9 cellular contexts compared by ENCODE assay signal in the genomic region with DNA sequence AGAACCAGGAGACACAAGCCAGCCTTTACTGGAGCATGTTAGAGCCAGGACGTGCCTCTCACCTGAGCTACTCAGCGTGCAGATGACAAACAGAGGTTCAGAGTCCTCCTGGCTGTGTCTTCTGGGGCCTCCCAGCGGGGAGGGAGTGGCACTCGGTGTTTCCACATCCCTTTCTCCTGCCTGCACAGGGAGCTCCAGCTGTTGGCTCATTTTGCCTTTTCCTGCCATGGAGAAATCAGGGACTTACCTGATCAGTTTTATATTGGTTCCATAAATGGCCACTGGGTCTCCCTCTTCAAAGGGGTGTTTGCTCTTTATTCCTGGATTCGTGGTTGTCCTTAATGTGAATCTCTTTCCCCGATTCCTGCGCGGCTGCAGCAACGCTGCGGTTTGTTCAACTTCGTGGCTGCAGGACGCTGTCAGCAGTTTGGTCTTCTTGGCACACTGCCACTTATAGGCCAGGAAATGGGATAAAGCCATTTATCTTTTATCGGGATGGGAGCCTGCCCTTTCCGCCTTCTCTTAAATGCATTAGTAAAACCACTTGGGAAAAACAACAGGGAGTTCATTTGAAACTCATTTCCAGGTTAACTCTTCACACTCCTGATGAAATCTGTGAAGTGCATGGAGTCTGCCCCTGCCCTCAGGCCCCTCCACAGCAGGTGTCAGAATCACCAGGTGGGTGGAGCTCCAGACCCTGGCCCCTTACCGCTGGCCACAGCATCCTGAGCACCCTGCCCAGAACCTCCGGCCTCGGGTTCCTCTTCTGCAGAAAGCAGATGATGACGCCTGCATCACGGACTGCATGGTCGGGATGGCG. TPM values are rescaled to one million over a fixed set of nuclear protein-coding genes. Genes with fewer than 3 reads are reported as not detected.
DNase-seq lines count a peak whose midpoint lies in the region; ATAC-seq, FAIRE-seq and TF ChIP-seq lines count a peak whose summit lies in the region.
"Had no signal": no experiment of that assay in that cellular context is flagged by ENCODE, and none has a peak within 500 bp of the region (broad histone marks: within the 10 kb centered on the region; RNA-seq: fewer than 3 reads in every experiment).

No MANE protein-coding gene starts in this region.

- peak; percentile 40 for DNase-seq in AG20443 (ENCODE audit: low spot score)
- DNase-seq in NCI-H1092 (lab: John Stamatoyannopoulos, UW): peak; percentile 48
- DNase-seq in adrenal gland: peak; percentile 35 to 75 (median 56)
- no peak for DNase-seq in activated CD4-positive, CD25-positive, alpha-beta regulatory T cell treated with anti-CD3 and anti-CD28 coated beads, Interleukin-2, amount 50 U/mL, for 72 hours
- DNase-seq: DND-41 had no signal

- H3K27me3 ChIP-seq in adrenal gland: no peaks in the 10 kb centered on the region

- TF ChIP-seq POLR2A in adrenal gland (IDR thresholded peaks at IDR 0.05): no peak

- WGBS in adrenal gland, 4 donors: 18 to 25% (median 23%) methylated on average over 18 to 21 of the region's 21 CpGs

- ATAC-seq in HG02870 (IDR thresholded peaks at IDR 0.05; ENCODE audit: unreplicated experiment) (no peak), GM19324 (IDR thresholded peaks at IDR 0.05; ENCODE audit: low FRiP score, unreplicated experiment) (no peak), HG03159 (IDR thresholded peaks at IDR 0.05; ENCODE audit: unreplicated experiment) (no peak)

- H3K4me3 ChIP-seq in adrenal gland: no peak overlapping the region

- no peaks in the 10 kb centered on the region for H3K36me3 ChIP-seq in adrenal gland (replicated peaks in 1 of 2)

- H3K9me3 ChIP-seq in adrenal gland (replicated peaks in 1 of 3): no peaks in the 10 kb centered on the region

- H3K27ac ChIP-seq in adrenal gland: peak overlapping the region in 1 of 5 donors; percentile 51

- peak; percentile 95 for FAIRE-seq in islet of Langerhans (lab: Jason Lieb, UNC)

- peak in 1 of 6 experiments; percentile 3 for TF ChIP-seq CTCF in adrenal gland (IDR thresholded peaks at IDR 0.05)

- peaks cover 0 to 9% of the 10 kb centered on the region in 2 donors for H3K4me1 ChIP-seq in adrenal gland (replicated peaks in 1 of 2)

- intact Hi-C loops in adrenal gland (cut with DNase I): no loop called here

RNA-seq across cellular contexts. Expression of gene MCF2L, which starts 39.8 kb away (rescaled TPM):
- total RNA-seq in adrenal gland: 10 to 100 TPM in 6 of 8 donors, 1 to 10 TPM in 2; 8.1 to 24.9 (median 15.3) TPM
- polyA plus RNA-seq in adrenal gland: 10 to 100 TPM in 2 of 3 donors, 1 to 10 TPM in 1; 7.6 to 49.0 (median 30.3) TPM
